Comparison of ENCODE assay signal across 8 cellular contexts in the genomic region with DNA sequence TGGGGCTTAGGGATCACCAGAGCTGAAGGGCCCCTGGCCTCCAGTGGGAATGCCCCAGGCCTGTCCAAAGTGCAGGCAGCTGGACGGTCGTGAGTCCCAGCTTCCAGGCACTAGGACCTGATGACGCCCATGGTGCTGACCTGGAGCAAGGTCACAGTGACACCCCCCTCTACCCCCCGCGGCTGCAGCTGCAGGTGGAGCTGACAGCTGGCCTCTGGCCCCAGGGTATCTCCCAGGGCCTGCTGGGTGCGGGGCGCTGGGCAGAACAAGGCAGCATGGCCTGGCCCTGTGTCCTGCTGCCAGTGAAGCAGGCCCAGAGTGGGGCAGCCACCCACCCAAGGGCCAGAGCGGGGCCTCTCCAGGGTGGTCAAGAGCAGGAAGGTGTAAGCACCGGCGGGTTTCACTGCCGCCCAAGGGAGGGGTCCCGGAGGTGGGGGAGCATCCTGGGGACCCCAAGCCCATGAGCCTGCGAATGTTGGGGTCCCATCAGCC. TPM values are rescaled to one million over a fixed set of nuclear protein-coding genes. Genes with fewer than 3 reads are reported as not detected.
DNase-seq lines count a peak whose midpoint lies in the region; ATAC-seq, FAIRE-seq and TF ChIP-seq lines count a peak whose summit lies in the region.

No MANE protein-coding gene starts in this region.

- peak overlapping the region; percentile 97 for H3K4me2 ChIP-seq in OCI-LY3 (ENCODE audit: low read length)
- peak overlapping the region; percentile 26 to 77; a peak in 3 of 4 replicates for H3K4me2 ChIP-seq in H1 (ENCODE audit: insufficient read depth in 1 of 2, low read depth in 2 of 2, low read length in 2 of 2)

- H2AFZ ChIP-seq in OCI-LY3 (ENCODE audit: low read depth, low read length): no peak overlapping the region
- no peak overlapping the region for H2AFZ ChIP-seq in H1 (ENCODE audit: low read length)

- peaks cover 11% of the 10 kb centered on the region for H3K36me3 ChIP-seq in CD8-positive, alpha-beta memory T cell (ENCODE audit: insufficient read depth, low read length)
- H3K36me3 ChIP-seq in OCI-LY3 (replicated peaks; ENCODE audit: low read depth, low read length) (peaks cover 29% of the 10 kb centered on the region), H1 (ENCODE audit: control insufficient read depth in 2 of 4, insufficient read depth in 4 of 4, low read length in 3 of 4) (peaks cover 2 to 11% (median 8%) of the 10 kb centered on the region in 4 experiments; a peak in 7 of 8 replicates)

- H2AK5ac ChIP-seq in H1 (ENCODE audit: low read depth, low read length): peak overlapping the region; percentile 60; the same call in 1 of the 2 replicates

- no peak for TF ChIP-seq POLR2A in H1 (IDR thresholded peaks at IDR 0.05; ENCODE audit: control extremely low read depth in 1 of 2, low read depth in 2 of 2, low read length in 2 of 2)

- peak overlapping the region; percentile 59 for H3K56ac ChIP-seq in H1 (replicated peaks; ENCODE audit: insufficient read length, low read depth, low read length)

- peak overlapping the region; percentile 90 for H4K8ac ChIP-seq in H1 (ENCODE audit: extremely low read depth, insufficient read depth, low read length)

- H3K4me1 ChIP-seq in CD8-positive, alpha-beta memory T cell (ENCODE audit: insufficient read depth, low read length): peaks cover 47% of the 10 kb centered on the region
- H3K4me1 ChIP-seq in OCI-LY3 (ENCODE audit: low read length) (peaks cover 20% of the 10 kb centered on the region), H1 (replicated peaks in 1 of 4; ENCODE audit: control insufficient read depth in 3 of 4, insufficient read depth in 4 of 4, low read length in 3 of 4) (peaks cover 4 to 25% (median 20%) of the 10 kb centered on the region in 4 experiments)

- POLR2A ChIA-PET in CD8-positive, alpha-beta memory T cell (lab: Charles Lee): interaction anchor here (1.6 kb wide), 1 partner anchor 35 kb away, joined by 4 read pairs; a partner anchor contains a TSS
- POLR2A ChIA-PET in H1 (lab: Charles Lee; ENCODE audit: partially characterized antibody): interaction anchor here (0.9 to 16.6 kb wide), 14 partner anchors 8 to 170 kb away, joined by 3 to 183 read pairs (median 4); a partner anchor contains a TSS

- CTCF ChIA-PET in CD8-positive, alpha-beta memory T cell (lab: Charles Lee): interaction anchor here (1.5 to 1.9 kb wide), 2 partner anchors 28 to 44 kb away, joined by 4 to 6 read pairs; a partner anchor contains a TSS
- CTCF ChIA-PET in H1 (lab: Charles Lee; ENCODE audit: partially characterized antibody): interaction anchor here (1.6 to 2.3 kb wide), 3 partner anchors 13 to 30 kb away, joined by 3 to 6 read pairs (median 4); no protein-coding TSS in a partner anchor

- H4K5ac ChIP-seq in H1 (ENCODE audit: insufficient read length, low read depth, low read length): peak overlapping the region; percentile 59

- peak overlapping the region; percentile 33; the same call in 1 of the 2 replicates for H2BK12ac ChIP-seq in H1 (ENCODE audit: low read depth, low read length)

- H3K9me3 ChIP-seq in CD8-positive, alpha-beta memory T cell (ENCODE audit: low read length): no peaks in the 10 kb centered on the region
- H3K9me3 ChIP-seq in OCI-LY3 (ENCODE audit: insufficient read depth, low read length): no peaks in the 10 kb centered on the region
- H3K9me3 ChIP-seq in H1 (ENCODE audit: insufficient read depth in 2 of 2, low read depth in 1 of 2, low read length in 1 of 2): no peaks in the 10 kb centered on the region

- peak overlapping the region; percentile 81; the same call in 1 of the 2 replicates for H2BK15ac ChIP-seq in H1 (ENCODE audit: low read length)

- H3K27me3 Mint-ChIP-seq in CD8-positive, alpha-beta memory T cell: no peaks in the 10 kb centered on the region
- no peaks in the 10 kb centered on the region for H3K27me3 Mint-ChIP-seq in natural killer cell treated with Interleukin-12 subunit alpha and Interleukin-12 subunit beta and Interleukin-15 and Interleukin-18, amount 100 ng/mL, for 72 hours

- peaks cover 0 to 29% (median 0%) of the 10 kb centered on the region in 3 donors for H3K36me3 Mint-ChIP-seq in CD8-positive, alpha-beta memory T cell
- no peaks in the 10 kb centered on the region for H3K36me3 Mint-ChIP-seq in natural killer cell treated with Interleukin-12 subunit alpha and Interleukin-12 subunit beta and Interleukin-15 and Interleukin-18, amount 100 ng/mL, for 72 hours

- TF ChIP-seq RAD21 in H1 (IDR thresholded peaks at IDR 0.05 in 1 of 2, conservative IDR thresholded peaks at IDR 0.05 in 1 of 2; ENCODE audit: low read depth in 2 of 2, low read length in 2 of 2): no peak

- ATAC-seq in natural killer cell treated with Interleukin-12 subunit alpha and Interleukin-12 subunit beta and Interleukin-15 and Interleukin-18, amount 100 ng/mL, for 72 hours: no peak
- ATAC-seq in HG02884 (IDR thresholded peaks at IDR 0.05; ENCODE audit: unreplicated experiment): no peak
- ATAC-seq in HG02970 (IDR thresholded peaks at IDR 0.05; ENCODE audit: low FRiP score, unreplicated experiment): no peak

- H2BK120ac ChIP-seq in H1 (replicated peaks; ENCODE audit: low read depth, low read length): peak overlapping the region; percentile 83

- no peak for FAIRE-seq in H1 (lab: Jason Lieb, UNC)

- peak overlapping the region; percentile 71; the same call in 1 of the 2 replicates for H2BK5ac ChIP-seq in H1 (ENCODE audit: low read depth, low read length)

- TF ChIP-seq CTCF in OCI-LY3 (IDR thresholded peaks at IDR 0.05; ENCODE audit: low read depth, low read length): no peak
- no peak for TF ChIP-seq CTCF in H1 (IDR thresholded peaks at IDR 0.05; ENCODE audit: control extremely low read depth in 1 of 3, insufficient read depth in 1 of 3, low read depth in 1 of 3, low read length in 3 of 3)

- no peaks in the 10 kb centered on the region for H3K27me3 ChIP-seq in CD8-positive, alpha-beta memory T cell (ENCODE audit: insufficient read depth, low read length, poor library complexity, severe bottlenecking)
- H3K27me3 ChIP-seq in OCI-LY3 (ENCODE audit: low read depth, low read length): no peaks in the 10 kb centered on the region
- no peaks in the 10 kb centered on the region for H3K27me3 ChIP-seq in H1 (replicated peaks in 1 of 4; ENCODE audit: control insufficient read depth in 3 of 4, extremely low read depth in 1 of 4, insufficient read depth in 3 of 4, low read length in 3 of 4)

- H3K4me3 Mint-ChIP-seq in CD8-positive, alpha-beta memory T cell: peak overlapping the region in 6 of 7 donors; percentile 88 to 98 (median 92)
- peak overlapping the region; percentile 88 for H3K4me3 Mint-ChIP-seq in natural killer cell treated with Interleukin-12 subunit alpha and Interleukin-12 subunit beta and Interleukin-15 and Interleukin-18, amount 100 ng/mL, for 72 hours

- peaks cover 21 to 40% (median 25%) of the 10 kb centered on the region in 3 donors for H3K4me1 Mint-ChIP-seq in CD8-positive, alpha-beta memory T cell
- peaks cover 21 to 31% of the 10 kb centered on the region in 2 donors for H3K4me1 Mint-ChIP-seq in natural killer cell treated with Interleukin-12 subunit alpha and Interleukin-12 subunit beta and Interleukin-15 and Interleukin-18, amount 100 ng/mL, for 72 hours (ENCODE audit: low read depth in 2 of 2)

- 0 out of 2 replicates have a peak overlapping the region, but pooled peaks have one; percentile 61 for H2BK20ac ChIP-seq in H1 (ENCODE audit: low read length)

- H4K20me1 ChIP-seq in OCI-LY3 (ENCODE audit: insufficient read depth, low read length) (no peaks in the 10 kb centered on the region; the same call in 1 of the 2 replicates), H1 (replicated peaks in 1 of 2; ENCODE audit: control insufficient read depth in 1 of 2, insufficient read depth in 2 of 2, low read length in 2 of 2) (peaks cover 0 to 2% of the 10 kb centered on the region in 2 experiments)

- H3K23me2 ChIP-seq in H1 (ENCODE audit: low read depth, low read length): no peaks in the 10 kb centered on the region; the same call in 1 of the 2 replicates

- H3K79me2 ChIP-seq in OCI-LY3 (ENCODE audit: low read length) (peaks cover 45% of the 10 kb centered on the region), H1 (ENCODE audit: control insufficient read depth in 1 of 2, insufficient read depth in 2 of 2, low read length in 2 of 2) (no peaks in the 10 kb centered on the region)

- peak overlapping the region; percentile 97 for H3K18ac ChIP-seq in H1 (ENCODE audit: extremely low read depth, low read length)

- H3K4ac ChIP-seq in H1 (replicated peaks; ENCODE audit: insufficient read length, low read depth, low read length): peak overlapping the region; percentile 94

- peak overlapping the region; percentile 92 for H3K27ac ChIP-seq in CD8-positive, alpha-beta memory T cell (ENCODE audit: low read depth, low read length)
- H3K27ac ChIP-seq in OCI-LY3 (ENCODE audit: low read length) (peak overlapping the region; percentile 90), H1 (ENCODE audit: low read depth, low read length) (no peak overlapping the region)

- H3K14ac ChIP-seq in H1 (ENCODE audit: insufficient read length): no peak overlapping the region

- no peak for DNase-seq in CD8-positive, alpha-beta memory T cell
- DNase-seq in H1 (ENCODE audit: low read depth in 1 of 2, low spot score in 2 of 2): no peak
- DNase-seq in natural killer cell treated with Interleukin-12 subunit alpha and Interleukin-12 subunit beta and Interleukin-15 and Interleukin-18, amount 100 ng/mL, for 72 hours (ENCODE audit: low spot score): no peak
- DNase-seq in GOT3 (lab: John Stamatoyannopoulos, UW): no peak
- no peak for DNase-seq in NCI-H510A treated with DMSO at 0.1 percent for 48 hours (lab: John Stamatoyannopoulos, UW)

- no peaks in the 10 kb centered on the region; the same call in 1 of the 2 replicates for H3K79me1 ChIP-seq in H1 (ENCODE audit: low read depth, low read length)

- H3K27ac Mint-ChIP-seq in CD8-positive, alpha-beta memory T cell: peak overlapping the region in 6 of 8 donors; percentile 17 to 98 (median 92)
- H3K27ac Mint-ChIP-seq in natural killer cell treated with Interleukin-12 subunit alpha and Interleukin-12 subunit beta and Interleukin-15 and Interleukin-18, amount 100 ng/mL, for 72 hours: peak overlapping the region; percentile 98 to 99

- no peaks in the 10 kb centered on the region for H3K9me3 Mint-ChIP-seq in CD8-positive, alpha-beta memory T cell
- no peaks in the 10 kb centered on the region for H3K9me3 Mint-ChIP-seq in natural killer cell treated with Interleukin-12 subunit alpha and Interleukin-12 subunit beta and Interleukin-15 and Interleukin-18, amount 100 ng/mL, for 72 hours

- H4K91ac ChIP-seq in H1 (replicated peaks; ENCODE audit: insufficient read length, low read length): peak overlapping the region; percentile 88

- H3K23ac ChIP-seq in H1 (ENCODE audit: insufficient read length): no peak overlapping the region

- WGBS in H1 (ENCODE audit: extremely low coverage in 1 of 2, insufficient coverage in 1 of 2, insufficient read length in 1 of 2, insufficient replicate concordance in 2 of 2, low coverage in 1 of 2, low lambda C conversion rate in 2 of 2, missing lambda C conversion rate in 1 of 2), 2 experiments: 54% methylated on average over 13 of the region's 13 CpGs; no CpG with 5 or more reads in 1 of the 2 experiments

- H3K9ac ChIP-seq in OCI-LY3 (ENCODE audit: low read length) (peak overlapping the region; percentile 96), H1 (replicated peaks in 1 of 4; ENCODE audit: extremely low read depth in 1 of 4, low read depth in 3 of 4, low read length in 3 of 4) (peak overlapping the region in 2 of 4 experiments; percentile 29 to 48; a peak in 2 of 7 replicates)

- no peak for TF ChIP-seq EP300 in H1 (IDR thresholded peaks at IDR 0.05; ENCODE audit: borderline replicate concordance in 1 of 2, low read depth in 2 of 2, low read length in 2 of 2)

- H3K4me3 ChIP-seq in CD8-positive, alpha-beta memory T cell (ENCODE audit: low read length): peak overlapping the region; percentile 71
- H3K4me3 ChIP-seq in OCI-LY3 (ENCODE audit: low read length) (peak overlapping the region; percentile 81), H1 (ENCODE audit: extremely low read depth in 1 of 4, insufficient read depth in 2 of 4, low read depth in 3 of 4, low read length in 4 of 4) (peak overlapping the region; percentile 22 to 66 (median 42); a peak in 4 of 8 replicates)

RNA-seq across cellular contexts. Expression of a gene that starts 0.6 kb away (rescaled TPM):
- 100 to 1,000 TPM; 108 to 126 TPM for total RNA-seq in CD8-positive, alpha-beta memory T cell
- 48.1 TPM for polyA plus RNA-seq in CD8-positive, alpha-beta memory T cell
- total RNA-seq in H1 (2021; fragmentation: NEBNext Ultra II Directional; extraction: Animal tissue kit (Norgen Biotek cat#: 25700)): 25.3 and 25.7 TPM in 2 replicates
- 39.6 and 50.2 TPM in 2 replicates for polyA plus RNA-seq in H1 (2011; rRNA removed)
- 35.8 TPM for polyA plus RNA-seq in H1 (2011; cell fraction: cytosol; rRNA removed)
- polyA plus RNA-seq in H1 (2011; cell fraction: nucleus; rRNA removed): 287 TPM
- polyA plus RNA-seq in H1 (2012, experiment 1 of 2): 12.7 to 29.5 TPM (median 24.4 TPM) in 4 replicates
- 16.1 TPM for polyA plus RNA-seq in H1 (2012, experiment 2 of 2)
- 25.3 TPM for polyA plus RNA-seq in H1 (2013, experiment 1 of 2)
- 21.2 TPM for polyA plus RNA-seq in H1 (2013, experiment 2 of 2)
- polyA minus RNA-seq in H1 (2011; rRNA and poly(A)+ RNA removed): 10.0 and 11.3 TPM in 2 replicates
- 15.0 TPM for polyA minus RNA-seq in H1 (2011; cell fraction: cytosol; rRNA and poly(A)+ RNA removed)
- 43.9 TPM for polyA minus RNA-seq in H1 (2011; cell fraction: nucleus; rRNA and poly(A)+ RNA removed)
- 100 to 1,000 TPM; 354 to 380 TPM for total RNA-seq in natural killer cell treated with Interleukin-12 subunit alpha and Interleukin-12 subunit beta and Interleukin-15 and Interleukin-18, amount 100 ng/mL, for 72 hours

RNA-seq across cellular contexts. Expression of a gene that starts 7.8 kb away (rescaled TPM):
- total RNA-seq in CD8-positive, alpha-beta memory T cell: 100 to 1,000 TPM; 132 to 140 TPM
- polyA plus RNA-seq in CD8-positive, alpha-beta memory T cell: 170 TPM
- 182 and 199 TPM in 2 replicates for total RNA-seq in H1 (2021; fragmentation: NEBNext Ultra II Directional; extraction: Animal tissue kit (Norgen Biotek cat#: 25700))
- 291 and 406 TPM in 2 replicates for polyA plus RNA-seq in H1 (2011; rRNA removed)
- 222 TPM for polyA plus RNA-seq in H1 (2011; cell fraction: cytosol; rRNA removed)
- polyA plus RNA-seq in H1 (2011; cell fraction: nucleus; rRNA removed): 253 TPM
- 92.1 to 255 TPM (median 248 TPM) in 4 replicates for polyA plus RNA-seq in H1 (2012, experiment 1 of 2)
- polyA plus RNA-seq in H1 (2012, experiment 2 of 2): 348 TPM
- 130 TPM for polyA plus RNA-seq in H1 (2013, experiment 1 of 2)
- 128 TPM for polyA plus RNA-seq in H1 (2013, experiment 2 of 2)
- polyA minus RNA-seq in H1 (2011; rRNA and poly(A)+ RNA removed): 69.8 and 77.8 TPM in 2 replicates
- polyA minus RNA-seq in H1 (2011; cell fraction: cytosol; rRNA and poly(A)+ RNA removed): 133 TPM
- 92.8 TPM for polyA minus RNA-seq in H1 (2011; cell fraction: nucleus; rRNA and poly(A)+ RNA removed)
- 100 to 1,000 TPM; 124 to 143 TPM for total RNA-seq in natural killer cell treated with Interleukin-12 subunit alpha and Interleukin-12 subunit beta and Interleukin-15 and Interleukin-18, amount 100 ng/mL, for 72 hours

RNA-seq across cellular contexts. Expression of a gene that starts 28.1 kb away (rescaled TPM):
- under 1 TPM; 0.20 to 0.33 TPM for total RNA-seq in CD8-positive, alpha-beta memory T cell
- 0.12 TPM for polyA plus RNA-seq in CD8-positive, alpha-beta memory T cell
- total RNA-seq in H1 (2021; fragmentation: NEBNext Ultra II Directional; extraction: Animal tissue kit (Norgen Biotek cat#: 25700)): 0.27 and 0.32 TPM in 2 replicates
- polyA plus RNA-seq in H1 (2011; rRNA removed): 0.47 TPM in 2 replicates
- polyA plus RNA-seq in H1 (2011; cell fraction: cytosol; rRNA removed): 0.50 TPM
- 0.53 TPM for polyA plus RNA-seq in H1 (2011; cell fraction: nucleus; rRNA removed)
- 0.62 to 1.1 TPM (median 0.75 TPM) in 4 replicates for polyA plus RNA-seq in H1 (2012, experiment 1 of 2)
- 0.26 TPM for polyA plus RNA-seq in H1 (2012, experiment 2 of 2)
- 0.18 TPM for polyA plus RNA-seq in H1 (2013, experiment 1 of 2)
- 0.26 TPM for polyA plus RNA-seq in H1 (2013, experiment 2 of 2)
- 0.16 and 0.34 TPM in 2 replicates for polyA minus RNA-seq in H1 (2011; rRNA and poly(A)+ RNA removed)
- polyA minus RNA-seq in H1 (2011; cell fraction: cytosol; rRNA and poly(A)+ RNA removed): 0.88 TPM
- polyA minus RNA-seq in H1 (2011; cell fraction: nucleus; rRNA and poly(A)+ RNA removed): 0.50 TPM
- under 1 TPM; 0.25 to 0.98 TPM for total RNA-seq in natural killer cell treated with Interleukin-12 subunit alpha and Interleukin-12 subunit beta and Interleukin-15 and Interleukin-18, amount 100 ng/mL, for 72 hours

RNA-seq across cellular contexts. Expression of a gene that starts 34.4 kb away (rescaled TPM):
- total RNA-seq in CD8-positive, alpha-beta memory T cell: 10 to 100 TPM in 1 of 2 experiments, 1 to 10 TPM in 1; 9.8 to 11.1 TPM
- 26.5 TPM for polyA plus RNA-seq in CD8-positive, alpha-beta memory T cell
- total RNA-seq in H1 (2021; fragmentation: NEBNext Ultra II Directional; extraction: Animal tissue kit (Norgen Biotek cat#: 25700)): 18.9 and 19.2 TPM in 2 replicates
- 34.3 and 40.8 TPM in 2 replicates for polyA plus RNA-seq in H1 (2011; rRNA removed)
- 24.6 TPM for polyA plus RNA-seq in H1 (2011; cell fraction: cytosol; rRNA removed)
- polyA plus RNA-seq in H1 (2011; cell fraction: nucleus; rRNA removed): 53.5 TPM
- polyA plus RNA-seq in H1 (2012, experiment 1 of 2): 8.7 to 20.4 TPM (median 17.7 TPM) in 4 replicates
- 16.4 TPM for polyA plus RNA-seq in H1 (2012, experiment 2 of 2)
- 22.0 TPM for polyA plus RNA-seq in H1 (2013, experiment 1 of 2)
- 22.4 TPM for polyA plus RNA-seq in H1 (2013, experiment 2 of 2)
- 20.6 and 26.5 TPM in 2 replicates for polyA minus RNA-seq in H1 (2011; rRNA and poly(A)+ RNA removed)
- polyA minus RNA-seq in H1 (2011; cell fraction: cytosol; rRNA and poly(A)+ RNA removed): 14.0 TPM
- 24.7 TPM for polyA minus RNA-seq in H1 (2011; cell fraction: nucleus; rRNA and poly(A)+ RNA removed)
- 10 to 100 TPM; 13.5 to 13.6 TPM for total RNA-seq in natural killer cell treated with Interleukin-12 subunit alpha and Interleukin-12 subunit beta and Interleukin-15 and Interleukin-18, amount 100 ng/mL, for 72 hours
